12 cellular contexts compared by ENCODE assay signal in genomic region chr19:15276620-15277019, GRCh38. TPM values are rescaled to one million over a fixed set of nuclear protein-coding genes. Genes with fewer than 3 reads are reported as not detected.
DNase-seq lines count a peak whose midpoint lies in the region; ATAC-seq, FAIRE-seq and TF ChIP-seq lines count a peak whose summit lies in the region.
"Had no signal": no experiment of that assay in that cellular context is flagged by ENCODE, and none has a peak within 500 bp of the region (broad histone marks: within the 10 kb centered on the region; RNA-seq: fewer than 3 reads in every experiment).

No MANE protein-coding gene starts in this region.

- no peak for FAIRE-seq in K562 (lab: Jason Lieb, UNC)
- FAIRE-seq: islet of Langerhans had no signal

- H3K4me3 ChIP-seq in A673 (ENCODE audit: low read depth, low read length, poor library complexity, severe bottlenecking) (no peak overlapping the region), K562 (no peak overlapping the region), prostate gland (no peak overlapping the region)
- H3K4me3 ChIP-seq: Peyer's patch had no signal

- H3K27me3 ChIP-seq in A673 (replicated peaks; ENCODE audit: insufficient read depth, low read depth, low read length, poor library complexity) (no peaks in the 10 kb centered on the region), K562 (ENCODE audit: control insufficient read depth in 2 of 2, insufficient read depth in 2 of 2, low read length in 2 of 2) (no peaks in the 10 kb centered on the region), prostate gland (replicated peaks; ENCODE audit: insufficient read depth) (no peaks in the 10 kb centered on the region)
- H3K27me3 ChIP-seq: Peyer's patch had no signal

- TF ChIP-seq CTCF in A673 (conservative IDR thresholded peaks at IDR 0.05; ENCODE audit: low read depth, low read length): no peak
- TF ChIP-seq CTCF in Calu3 (IDR thresholded peaks at IDR 0.05; ENCODE audit: unreplicated experiment): no peak
- TF ChIP-seq CTCF in K562 (IDR thresholded peaks at IDR 0.05 in 2 of 3, conservative IDR thresholded peaks at IDR 0.05 in 1 of 3; ENCODE audit: insufficient read depth in 2 of 3, low read depth in 1 of 3, low read length in 3 of 3): no peak
- TF ChIP-seq CTCF in mesothelial cell of epicardium (IDR thresholded peaks at IDR 0.05; ENCODE audit: unreplicated experiment): no peak
- no peak for TF ChIP-seq CTCF in prostate gland (IDR thresholded peaks at IDR 0.05)

- intact Hi-C loops in A673 (cut with micrococcal nuclease; ENCODE audit: unreplicated experiment): no loop called here
- intact Hi-C loops in Calu3 (cut with micrococcal nuclease; ENCODE audit: unreplicated experiment): no loop called here
- intact Hi-C loops in K562 (cut with micrococcal nuclease): no loop called here
- intact Hi-C loops in prostate gland (cut with DNase I): no loop called here

- peaks cover 10% of the 10 kb centered on the region for H3K9me1 ChIP-seq in K562 (ENCODE audit: control insufficient read depth, insufficient read depth, low read length)

- CTCF ChIA-PET in A673 (lab: Charles Lee): no interaction called here
- CTCF ChIA-PET in Calu3 (lab: Charles Lee): interaction anchor here (0.5 kb wide), 1 partner anchor 49 kb away, joined by 4 read pairs; no protein-coding TSS in a partner anchor
- CTCF ChIA-PET in K562 (lab: Yijun Ruan, JAX; ENCODE audit: low intra/inter-chr PET ratio): no interaction called here

- H3K4me1 ChIP-seq in A673 (ENCODE audit: insufficient read depth, low read length, poor library complexity, severe bottlenecking): peaks cover 36% of the 10 kb centered on the region
- H3K4me1 ChIP-seq in K562 (replicated peaks in 1 of 2; ENCODE audit: control insufficient read depth in 2 of 2, insufficient read depth in 2 of 2, low read length in 2 of 2): peaks cover 13 to 29% of the 10 kb centered on the region in 2 experiments
- peaks cover 25% of the 10 kb centered on the region for H3K4me1 ChIP-seq in prostate gland (replicated peaks)

- ATAC-seq in K562: no peak

- H4K20me1 ChIP-seq in K562 (replicated peaks; ENCODE audit: control insufficient read depth, insufficient read depth, low read length): peaks cover 79% of the 10 kb centered on the region

- no peaks in the 10 kb centered on the region for H3K27me3 Mint-ChIP-seq in Calu3 (ENCODE audit: unreplicated experiment)
- no peaks in the 10 kb centered on the region for H3K27me3 Mint-ChIP-seq in mesothelial cell of epicardium (ENCODE audit: low read depth)

- H3K36me3 ChIP-seq in A673 (ENCODE audit: insufficient read depth, low read length, poor library complexity, severe bottlenecking) (peaks cover 13% of the 10 kb centered on the region), K562 (ENCODE audit: control insufficient read depth, insufficient read depth, low read length) (peaks cover 65% of the 10 kb centered on the region), prostate gland (peaks cover 6 to 9% of the 10 kb centered on the region in 2 donors)

- H3K4me2 ChIP-seq in K562 (ENCODE audit: insufficient read depth, low read length): no peak overlapping the region

- H3K36me3 Mint-ChIP-seq in Calu3 (ENCODE audit: insufficient read depth, unreplicated experiment): peaks cover 28% of the 10 kb centered on the region
- peaks cover 3% of the 10 kb centered on the region for H3K36me3 Mint-ChIP-seq in mesothelial cell of epicardium

- H3K27ac Mint-ChIP-seq in Calu3 (ENCODE audit: unreplicated experiment): peak overlapping the region; percentile 41
- peak overlapping the region; percentile 86 for H3K27ac Mint-ChIP-seq in mesothelial cell of epicardium

- H3K9ac ChIP-seq in K562 (ENCODE audit: insufficient read depth in 1 of 2, low read depth in 2 of 2, low read length in 2 of 2): peak overlapping the region in 1 of 2 experiments; percentile 67; a peak in 1 of 4 replicates

- H3K27ac ChIP-seq in A673 (ENCODE audit: low read depth, low read length, poor library complexity, severe bottlenecking): peak overlapping the region; percentile 29
- no peak overlapping the region; the same call in 2 of the 3 replicates for H3K27ac ChIP-seq in K562 (ENCODE audit: extremely low read depth, low read depth, low read length)
- H3K27ac ChIP-seq in prostate gland: no peak overlapping the region
- H3K27ac ChIP-seq: Peyer's patch had no signal

- no peak for DNase-seq in A673 (ENCODE audit: low spot score)
- DNase-seq in Calu3: no peak
- no peak for DNase-seq in K562 (ENCODE audit: extremely low read depth in 1 of 4, low spot score in 3 of 4)
- DNase-seq in mesothelial cell of epicardium (ENCODE audit: low spot score in 2 of 2, unreplicated experiment in 2 of 2): no peak
- no peak for DNase-seq in prostate gland (ENCODE audit: low spot score)
- no peak for DNase-seq in H4 (ENCODE audit: low spot score)
- no peak for DNase-seq in NCI-H774 (lab: John Stamatoyannopoulos, UW)
- DNase-seq in NCI-H2196 (lab: John Stamatoyannopoulos, UW; ENCODE audit: unreplicated experiment): no peak
- DNase-seq: activated CD4-positive, CD25-positive, alpha-beta regulatory T cell treated with anti-CD3 and anti-CD28 coated beads, Interleukin-2, amount 50 U/mL, for 72 hours; aorta; Peyer's patch had no signal

- TF ChIP-seq EP300 in K562 (IDR thresholded peaks at IDR 0.05; ENCODE audit: low read length): no peak

- WGBS in K562 (ENCODE audit: insufficient coverage, low coverage, missing lambda C conversion rate): 67% methylated on average over 8 of the region's 8 CpGs
- 37% methylated on average over 8 of the region's 8 CpGs for WGBS in prostate gland

- no peak overlapping the region for H2AFZ ChIP-seq in K562 (ENCODE audit: low read depth, low read length)

- H3K4me3 Mint-ChIP-seq in Calu3 (ENCODE audit: low read depth, unreplicated experiment): no peak overlapping the region
- H3K4me3 Mint-ChIP-seq in mesothelial cell of epicardium: no peak overlapping the region

- BruUV-seq in A673 (replicated peaks; lab: Mats Ljungman, UMichigan) (no TSS peak), Calu3 (replicated peaks; lab: Mats Ljungman, UMichigan) (no TSS peak), K562 (replicated peaks; lab: Mats Ljungman, UMichigan) (no TSS peak)

- TF ChIP-seq POLR2A in K562 (conservative IDR thresholded peaks at IDR 0.05) (no peak), prostate gland (IDR thresholded peaks at IDR 0.05) (no peak)

- POLR2A ChIA-PET in A673 (lab: Charles Lee; ENCODE audit: low non-redundant PET) (no interaction called here), K562 (lab: Yijun Ruan, JAX) (interaction anchor here (0.6 kb wide), 1 partner anchor 185 kb away, joined by 3 read pairs; no protein-coding TSS in a partner anchor)

- H3K79me2 ChIP-seq in K562 (ENCODE audit: control insufficient read depth, insufficient read depth, low read length): peaks cover 99% of the 10 kb centered on the region

- H3K9me3 Mint-ChIP-seq in Calu3 (ENCODE audit: low read depth, unreplicated experiment): no peaks in the 10 kb centered on the region
- no peaks in the 10 kb centered on the region for H3K9me3 Mint-ChIP-seq in mesothelial cell of epicardium

- no peak for TF ChIP-seq RAD21 in K562 (CRISPR knock-in tag; conservative IDR thresholded peaks at IDR 0.05 in 1 of 2, IDR thresholded peaks at IDR 0.05 in 1 of 2)

- in situ Hi-C loops in K562 (cut with MboI): no loop called here

- H3K9me3 ChIP-seq in A673 (ENCODE audit: low read depth, low read length, poor library complexity, severe bottlenecking): no peaks in the 10 kb centered on the region
- H3K9me3 ChIP-seq in K562 (replicated peaks; ENCODE audit: control insufficient read depth, insufficient read depth, low read depth, low read length): no peaks in the 10 kb centered on the region
- H3K9me3 ChIP-seq in prostate gland: no peaks in the 10 kb centered on the region
- H3K9me3 ChIP-seq: Peyer's patch had no signal

- H3K4me1 Mint-ChIP-seq in Calu3 (ENCODE audit: low read depth, unreplicated experiment) (peaks cover 35% of the 10 kb centered on the region), mesothelial cell of epicardium (peaks cover 41% of the 10 kb centered on the region)

RNA-seq across cellular contexts. Expression of gene EPHX3, which starts 44.4 kb away (rescaled TPM):
- total RNA-seq in A673 (2021) (0.73 and 1.2 TPM in 2 replicates), Calu3 (2022) (0.86 and 1.0 TPM in 2 replicates), K562 (2014; rRNA removed) (not detected in 2 replicates), K562 (2014; rRNA removed; fragmentation: Illumina TruSeq; extraction: Trizol) (not detected in 2 replicates), K562 (2015; rRNA removed; fragmentation: Illumina TruSeq; extraction: Trizol) (not detected in 2 replicates), K562 (2021) (0.20 TPM in 1 of 2 replicates, not detected in the other), mesothelial cell of epicardium (2.1 to 2.4 TPM (median 2.1 TPM) in 3 replicates), prostate gland (1 to 10 TPM; 1.4 to 1.6 TPM)
- total RNA-seq in K562 (2011; cell fraction: chromatin; rRNA removed; ENCODE audit: low replicate concordance): 0.39 and 1.6 TPM in 2 replicates
- 0.79 and 0.83 TPM in 2 replicates for total RNA-seq in K562 (2011; cell fraction: nucleolus; rRNA removed)
- total RNA-seq in K562 (2011; cell fraction: nucleoplasm; rRNA removed): 0.69 and 0.88 TPM in 2 replicates
- polyA plus RNA-seq in K562 (2011; rRNA removed) (0.07 TPM in 1 of 2 replicates, not detected in the other), K562 (2014; fragmentation: Illumina TruSeq; extraction: Trizol) (not detected in 2 replicates), K562 (2014; fragmentation: Nextera tagmentation; extraction: Ambion mirVana) (not detected), K562 (2014; rRNA removed) (not detected in 2 replicates)
- 0.06 and 0.12 TPM in 2 replicates for polyA plus RNA-seq in K562 (2011; cell fraction: cytosol; rRNA removed)
- 0.21 and 0.50 TPM in 2 replicates for polyA plus RNA-seq in K562 (2011; cell fraction: nucleus; rRNA removed)
- not detected in 2 replicates for polyA plus RNA-seq in K562 (2012)
- not detected in 2 replicates for polyA minus RNA-seq in K562 (2011; rRNA and poly(A)+ RNA removed)
- polyA minus RNA-seq in K562 (2011; cell fraction: cytosol; rRNA and poly(A)+ RNA removed): not detected in 2 replicates
- polyA minus RNA-seq in K562 (2011; cell fraction: nucleus; rRNA and poly(A)+ RNA removed): not detected in 2 replicates
- total RNA-seq in H4 (2014; rRNA removed; shearing (Covaris generic)): 0.43 TPM in 1 of 2 replicates, not detected in the other
- total RNA-seq: Peyer's patch had no signal

RNA-seq across cellular contexts. Expression of gene BRD4, which starts 55.7 kb away (rescaled TPM):
- 174 and 178 TPM in 2 replicates for total RNA-seq in A673 (2021)
- total RNA-seq in Calu3 (2022): 92.2 and 93.9 TPM in 2 replicates
- 157 and 305 TPM in 2 replicates for total RNA-seq in K562 (2011; cell fraction: chromatin; rRNA removed; ENCODE audit: low replicate concordance)
- total RNA-seq in K562 (2011; cell fraction: nucleolus; rRNA removed): 129 and 134 TPM in 2 replicates
- 133 and 164 TPM in 2 replicates for total RNA-seq in K562 (2011; cell fraction: nucleoplasm; rRNA removed)
- 15.6 and 24.0 TPM in 2 replicates for total RNA-seq in K562 (2014; rRNA removed)
- total RNA-seq in K562 (2014; rRNA removed; fragmentation: Illumina TruSeq; extraction: Trizol): 11.3 and 13.0 TPM in 2 replicates
- total RNA-seq in K562 (2015; rRNA removed; fragmentation: Illumina TruSeq; extraction: Trizol): 16.1 and 18.2 TPM in 2 replicates
- total RNA-seq in K562 (2021): 93.7 and 105 TPM in 2 replicates
- 8.9 and 11.0 TPM in 2 replicates for polyA plus RNA-seq in K562 (2011; rRNA removed)
- 5.8 and 8.4 TPM in 2 replicates for polyA plus RNA-seq in K562 (2011; cell fraction: cytosol; rRNA removed)
- polyA plus RNA-seq in K562 (2011; cell fraction: nucleus; rRNA removed): 36.9 and 48.9 TPM in 2 replicates
- polyA plus RNA-seq in K562 (2012): 61.3 and 74.1 TPM in 2 replicates
- polyA plus RNA-seq in K562 (2014; fragmentation: Illumina TruSeq; extraction: Trizol): 35.3 and 43.4 TPM in 2 replicates
- polyA plus RNA-seq in K562 (2014; fragmentation: Nextera tagmentation; extraction: Ambion mirVana): 1 to 10 TPM; 1.8 to 5.4 TPM
- 23.3 and 24.3 TPM in 2 replicates for polyA plus RNA-seq in K562 (2014; rRNA removed)
- polyA minus RNA-seq in K562 (2011; rRNA and poly(A)+ RNA removed): 14.6 and 17.9 TPM in 2 replicates
- 36.5 and 50.1 TPM in 2 replicates for polyA minus RNA-seq in K562 (2011; cell fraction: cytosol; rRNA and poly(A)+ RNA removed)
- 35.0 and 50.0 TPM in 2 replicates for polyA minus RNA-seq in K562 (2011; cell fraction: nucleus; rRNA and poly(A)+ RNA removed)
- 148 to 153 TPM (median 152 TPM) in 3 replicates for total RNA-seq in mesothelial cell of epicardium
- 10 to 100 TPM; 45.6 to 76.0 TPM for total RNA-seq in prostate gland
- total RNA-seq in H4 (2014; rRNA removed; shearing (Covaris generic)): 6.4 and 11.0 TPM in 2 replicates
